Comparison of ENCODE assay signal across 25 cellular contexts in genomic region chr21:46434322-46434958, GRCh38. TPM values are rescaled to one million over a fixed set of nuclear protein-coding genes. Genes with fewer than 3 reads are reported as not detected.
DNase-seq lines count a peak whose midpoint lies in the region; ATAC-seq, FAIRE-seq and TF ChIP-seq lines count a peak whose summit lies in the region.
"Had no signal": no experiment of that assay in that cellular context is flagged by ENCODE, and none has a peak within 500 bp of the region (broad histone marks: within the 10 kb centered on the region; RNA-seq: fewer than 3 reads in every experiment).

No MANE protein-coding gene starts in this region.

- H3K4me3 Mint-ChIP-seq in GM23338: no peak overlapping the region
- H3K4me3 Mint-ChIP-seq: activated CD4-positive, alpha-beta memory T cell treated with anti-CD3 and anti-CD28 coated beads for 36 hours; nephron; T-helper 2 cell treated with Interferon-gamma antibody and Interleukin-4, amounts not matched to agents 5 μg/mL and 100 μg/mL, for 36 hours had no signal

- POLR2A ChIA-PET in RWPE1 (lab: Yijun Ruan, JAX; ENCODE audit: low non-redundant PET): no interaction called here
- POLR2A ChIA-PET in H1 (lab: Charles Lee; ENCODE audit: partially characterized antibody): no interaction called here

- DNase-seq in GM23338 (ENCODE audit: low spot score) (no peak), RWPE1 (ENCODE audit: low spot score) (no peak), H1 (ENCODE audit: low read depth in 1 of 2, low spot score in 2 of 2) (no peak), osteoblast (ENCODE audit: insufficient read length, low spot score, missing footprints) (peak; percentile 76), H4 (ENCODE audit: low spot score) (no peak), colonic mucosa (no peak)
- DNase-seq: activated CD4-positive, alpha-beta memory T cell treated with anti-CD3 and anti-CD28 coated beads for 36 hours; activated CD4-positive, CD25-positive, alpha-beta regulatory T cell treated with anti-CD3 and anti-CD28 coated beads, Interleukin-2, amount 50 U/mL, for 72 hours; activated effector memory CD4-positive, alpha-beta T cell treated with anti-CD3 and anti-CD28 coated beads, Interleukin-2, amount 50 U/mL, for 16 hours; Caco-2; dermis blood vessel endothelial cell; IMR-90; NCI-H446 treated with DMSO at 0.1 percent for 48 hours; NCI-H774; pancreas; SIG-M5; small intestine; stomach; thyroid gland had no signal

- H3K4ac ChIP-seq in H1 (replicated peaks; ENCODE audit: insufficient read length, low read depth, low read length): no peak overlapping the region

- no peaks in the 10 kb centered on the region for H3K4me1 Mint-ChIP-seq in GM23338
- H3K4me1 Mint-ChIP-seq: nephron had no signal

- no peak overlapping the region for H3K56ac ChIP-seq in H1 (replicated peaks; ENCODE audit: insufficient read length, low read depth, low read length)

- CTCF ChIA-PET in RWPE1 (lab: Yijun Ruan, JAX): interaction anchor here (0.6 kb wide), 1 partner anchor 9 kb away, joined by 6 read pairs; no protein-coding TSS in a partner anchor
- CTCF ChIA-PET in H1 (lab: Charles Lee; ENCODE audit: partially characterized antibody): interaction anchor here (0.7 to 2.0 kb wide), 3 partner anchors 9 to 27 kb away, joined by 3 to 6 read pairs (median 3); no protein-coding TSS in a partner anchor

- no peak overlapping the region for H2AK5ac ChIP-seq in H1 (ENCODE audit: low read depth, low read length)

- H3K27me3 ChIP-seq in GM23338 (ENCODE audit: insufficient read depth) (no peaks in the 10 kb centered on the region), H1 (replicated peaks in 1 of 4; ENCODE audit: control insufficient read depth in 3 of 4, extremely low read depth in 1 of 4, insufficient read depth in 3 of 4, low read length in 3 of 4) (no peaks in the 10 kb centered on the region), osteoblast (ENCODE audit: insufficient read depth, low read length) (no peaks in the 10 kb centered on the region), colonic mucosa (no peaks in the 10 kb centered on the region)
- H3K27me3 ChIP-seq: BLaER1, pancreas, stomach, thyroid gland had no signal

- H3K27ac ChIP-seq in GM23338 (ENCODE audit: low read depth) (no peak overlapping the region), RWPE1 (0 out of 2 replicates have a peak overlapping the region, but pooled peaks have one; percentile 8), H1 (ENCODE audit: low read depth, low read length) (no peak overlapping the region), osteoblast (ENCODE audit: low read depth, low read length) (no peak overlapping the region), colonic mucosa (no peak overlapping the region)
- H3K27ac ChIP-seq: BLaER1, pancreas, stomach, thyroid gland had no signal

- H4K5ac ChIP-seq in H1 (ENCODE audit: insufficient read length, low read depth, low read length): no peak overlapping the region

- peaks cover 3% of the 10 kb centered on the region; the same call in 1 of the 2 replicates for H3K36me3 ChIP-seq in GM23338 (ENCODE audit: insufficient read depth)
- H3K36me3 ChIP-seq in H1 (ENCODE audit: control insufficient read depth in 2 of 4, insufficient read depth in 4 of 4, low read length in 3 of 4): peaks cover 18 to 47% (median 37%) of the 10 kb centered on the region in 4 experiments
- H3K36me3 ChIP-seq in osteoblast (ENCODE audit: insufficient read depth, low read length): peaks cover 40% of the 10 kb centered on the region
- H3K36me3 ChIP-seq in colonic mucosa: no peaks in the 10 kb centered on the region

- H3K36me3 Mint-ChIP-seq in GM23338 (ENCODE audit: low read depth): peaks cover 66% of the 10 kb centered on the region

- no peaks in the 10 kb centered on the region for H3K23me2 ChIP-seq in H1 (ENCODE audit: low read depth, low read length)

- 92% methylated on average over 21 of the region's 23 CpGs; no CpG with 5 or more reads in 1 of the 2 experiments for WGBS in H1 (ENCODE audit: extremely low coverage in 1 of 2, insufficient coverage in 1 of 2, insufficient read length in 1 of 2, insufficient replicate concordance in 2 of 2, low coverage in 1 of 2, low lambda C conversion rate in 2 of 2, missing lambda C conversion rate in 1 of 2), 2 experiments

- no peak for TF ChIP-seq EP300 in H1 (IDR thresholded peaks at IDR 0.05; ENCODE audit: borderline replicate concordance in 1 of 2, low read depth in 2 of 2, low read length in 2 of 2)

- H2BK20ac ChIP-seq in H1 (ENCODE audit: low read length): no peak overlapping the region

- H3K27me3 Mint-ChIP-seq in GM23338 (ENCODE audit: insufficient read depth, low read depth, poor library complexity): peaks cover 12% of the 10 kb centered on the region
- H3K27me3 Mint-ChIP-seq: activated CD4-positive, alpha-beta memory T cell treated with anti-CD3 and anti-CD28 coated beads for 36 hours had no signal

- H3K79me2 ChIP-seq in GM23338 (replicated peaks; ENCODE audit: insufficient read depth) (no peaks in the 10 kb centered on the region; the same call in 1 of the 2 replicates), H1 (ENCODE audit: control insufficient read depth in 1 of 2, insufficient read depth in 2 of 2, low read length in 2 of 2) (no peaks in the 10 kb centered on the region), osteoblast (ENCODE audit: insufficient read depth, low read length) (no peaks in the 10 kb centered on the region)

- FAIRE-seq in H1 (lab: Jason Lieb, UNC): no peak
- FAIRE-seq: frontal cortex, pancreas, small intestine had no signal

- H2AFZ ChIP-seq in GM23338: no peak overlapping the region
- no peak overlapping the region for H2AFZ ChIP-seq in H1 (ENCODE audit: low read length)
- no peak overlapping the region for H2AFZ ChIP-seq in osteoblast (ENCODE audit: low read length)

- H3K18ac ChIP-seq in H1 (ENCODE audit: extremely low read depth, low read length): no peak overlapping the region

- TF ChIP-seq CTCF in GM23338 (conservative IDR thresholded peaks at IDR 0.05; ENCODE audit: low read depth in 2 of 2) (no peak), RWPE1 (conservative IDR thresholded peaks at IDR 0.05; ENCODE audit: low read depth) (no peak), H1 (IDR thresholded peaks at IDR 0.05; ENCODE audit: control extremely low read depth in 1 of 3, insufficient read depth in 1 of 3, low read depth in 1 of 3, low read length in 3 of 3) (no peak), osteoblast (IDR thresholded peaks at IDR 0.05; ENCODE audit: extremely low read depth, low read depth, low read length) (no peak), colonic mucosa (IDR thresholded peaks at IDR 0.05) (no peak)

- H3K4me2 ChIP-seq in GM23338: no peak overlapping the region
- H3K4me2 ChIP-seq in H1 (ENCODE audit: insufficient read depth in 1 of 2, low read depth in 2 of 2, low read length in 2 of 2): no peak overlapping the region
- H3K4me2 ChIP-seq in osteoblast (ENCODE audit: insufficient read depth, low read length): no peak overlapping the region
- H3K4me2 ChIP-seq: BLaER1 had no signal

- intact Hi-C loops in colonic mucosa (cut with DNase I): no loop called here

- H3K79me1 ChIP-seq in H1 (ENCODE audit: low read depth, low read length): peaks cover 2% of the 10 kb centered on the region; the same call in 1 of the 2 replicates

- H2BK5ac ChIP-seq in H1 (ENCODE audit: low read depth, low read length): no peak overlapping the region; the same call in none of the 2 replicates

- H3K9me2 ChIP-seq in GM23338 (ENCODE audit: insufficient read depth): no peaks in the 10 kb centered on the region

- H4K20me1 ChIP-seq in GM23338 (replicated peaks; ENCODE audit: insufficient read depth) (no peaks in the 10 kb centered on the region; the same call in 1 of the 2 replicates), H1 (replicated peaks in 1 of 2; ENCODE audit: control insufficient read depth in 1 of 2, insufficient read depth in 2 of 2, low read length in 2 of 2) (peaks cover 2 to 6% of the 10 kb centered on the region in 2 experiments), osteoblast (ENCODE audit: insufficient read depth, low read length) (no peaks in the 10 kb centered on the region)

- no peak overlapping the region for H3K9ac ChIP-seq in H1 (replicated peaks in 1 of 4; ENCODE audit: extremely low read depth in 1 of 4, low read depth in 3 of 4, low read length in 3 of 4)
- no peak overlapping the region for H3K9ac ChIP-seq in colonic mucosa (ENCODE audit: low read depth in 2 of 2, low read length in 2 of 2)
- H3K9ac ChIP-seq: BLaER1 had no signal

- H3K23ac ChIP-seq in H1 (ENCODE audit: insufficient read length): no peak overlapping the region

- H3K9me3 ChIP-seq in H1 (ENCODE audit: insufficient read depth in 2 of 2, low read depth in 1 of 2, low read length in 1 of 2) (no peaks in the 10 kb centered on the region), osteoblast (ENCODE audit: low read depth, low read length) (no peaks in the 10 kb centered on the region), colonic mucosa (no peaks in the 10 kb centered on the region)
- H3K9me3 ChIP-seq: BLaER1, Caco-2, pancreas, stomach, thyroid gland had no signal

- H3K14ac ChIP-seq in H1 (ENCODE audit: insufficient read length): no peak overlapping the region

- H2BK120ac ChIP-seq in H1 (replicated peaks; ENCODE audit: low read depth, low read length): no peak overlapping the region

- H3K4me1 ChIP-seq in GM23338 (ENCODE audit: insufficient read depth) (no peaks in the 10 kb centered on the region), H1 (replicated peaks in 1 of 4; ENCODE audit: control insufficient read depth in 3 of 4, insufficient read depth in 4 of 4, low read length in 3 of 4) (no peaks in the 10 kb centered on the region; a peak in 1 of 7 replicates), osteoblast (ENCODE audit: insufficient read depth, low read length) (no peaks in the 10 kb centered on the region), colonic mucosa (no peaks in the 10 kb centered on the region)
- H3K4me1 ChIP-seq: BLaER1, Caco-2, pancreas, stomach, thyroid gland had no signal

- no peaks in the 10 kb centered on the region for H3K9me3 Mint-ChIP-seq in GM23338
- H3K9me3 Mint-ChIP-seq: activated CD4-positive, alpha-beta memory T cell treated with anti-CD3 and anti-CD28 coated beads for 36 hours; nephron; T-helper 2 cell treated with Interferon-gamma antibody and Interleukin-4, amounts not matched to agents 5 μg/mL and 100 μg/mL, for 36 hours had no signal

- no peak overlapping the region for H2BK15ac ChIP-seq in H1 (ENCODE audit: low read length)

- TF ChIP-seq RAD21 in H1 (IDR thresholded peaks at IDR 0.05 in 1 of 2, conservative IDR thresholded peaks at IDR 0.05 in 1 of 2; ENCODE audit: low read depth in 2 of 2, low read length in 2 of 2): no peak

- peak overlapping the region; percentile 62; the same call in 1 of the 2 replicates for H3K27ac Mint-ChIP-seq in GM23338
- H3K27ac Mint-ChIP-seq: activated CD4-positive, alpha-beta memory T cell treated with anti-CD3 and anti-CD28 coated beads for 36 hours; nephron; T-helper 2 cell treated with Interferon-gamma antibody and Interleukin-4, amounts not matched to agents 5 μg/mL and 100 μg/mL, for 36 hours had no signal

- H4K8ac ChIP-seq in H1 (ENCODE audit: extremely low read depth, insufficient read depth, low read length): 0 out of 2 replicates have a peak overlapping the region, but pooled peaks have one; percentile 35

- no peak overlapping the region for H2BK12ac ChIP-seq in H1 (ENCODE audit: low read depth, low read length)

- no peak for TF ChIP-seq POLR2A in H1 (IDR thresholded peaks at IDR 0.05; ENCODE audit: control extremely low read depth in 1 of 2, low read depth in 2 of 2, low read length in 2 of 2)

- H4K91ac ChIP-seq in H1 (replicated peaks; ENCODE audit: insufficient read length, low read length): no peak overlapping the region

- H3F3A ChIP-seq in GM23338 (replicated peaks; ENCODE audit: low read depth): no peaks in the 10 kb centered on the region

- ATAC-seq in GM23338 (no peak), GM21390 (IDR thresholded peaks at IDR 0.05; ENCODE audit: unreplicated experiment) (no peak)
- ATAC-seq: Panc1, pancreas had no signal

- H3K4me3 ChIP-seq in GM23338: no peak overlapping the region
- H3K4me3 ChIP-seq in H1 (ENCODE audit: extremely low read depth in 1 of 4, insufficient read depth in 2 of 4, low read depth in 3 of 4, low read length in 4 of 4): no peak overlapping the region
- H3K4me3 ChIP-seq in osteoblast (ENCODE audit: insufficient read depth, low read length): no peak overlapping the region
- no peak overlapping the region for H3K4me3 ChIP-seq in colonic mucosa
- H3K4me3 ChIP-seq: BLaER1, pancreas, stomach, thyroid gland had no signal

RNA-seq across cellular contexts. Expression of gene DIP2A, which starts 24.3 kb away (rescaled TPM):
- total RNA-seq in GM23338 (2014; rRNA removed; shearing (Covaris generic)): 34.4 and 36.3 TPM in 2 replicates
- 15.9 and 18.5 TPM in 2 replicates for polyA plus RNA-seq in GM23338 (2016; fragmentation: Nextera tagmentation; extraction: Ambion mirVana)
- total RNA-seq in H1 (2021; fragmentation: NEBNext Ultra II Directional; extraction: Animal tissue kit (Norgen Biotek cat#: 25700)): 24.4 and 27.1 TPM in 2 replicates
- 16.0 and 23.2 TPM in 2 replicates for polyA plus RNA-seq in H1 (2011; rRNA removed)
- 26.8 TPM for polyA plus RNA-seq in H1 (2011; cell fraction: cytosol; rRNA removed)
- 86.2 TPM for polyA plus RNA-seq in H1 (2011; cell fraction: nucleus; rRNA removed)
- polyA plus RNA-seq in H1 (2012, experiment 1 of 2): 17.7 to 23.0 TPM (median 21.3 TPM) in 4 replicates
- polyA plus RNA-seq in H1 (2012, experiment 2 of 2): 5.8 TPM
- 11.7 TPM for polyA plus RNA-seq in H1 (2013, experiment 1 of 2)
- 10.8 TPM for polyA plus RNA-seq in H1 (2013, experiment 2 of 2)
- polyA minus RNA-seq in H1 (2011; rRNA and poly(A)+ RNA removed): 35.7 and 43.9 TPM in 2 replicates
- polyA minus RNA-seq in H1 (2011; cell fraction: cytosol; rRNA and poly(A)+ RNA removed): 31.7 TPM
- polyA minus RNA-seq in H1 (2011; cell fraction: nucleus; rRNA and poly(A)+ RNA removed): 62.1 TPM
- total RNA-seq in osteoblast: 22.8 and 27.4 TPM in 2 replicates
- total RNA-seq in H4 (2014; rRNA removed; shearing (Covaris generic)): 6.8 and 7.8 TPM in 2 replicates
- total RNA-seq in colonic mucosa: 10 to 100 TPM; 40.4 to 41.0 TPM
